ENCODE assay signal across 25 cellular contexts in genomic region chr6:18447552-18447951, GRCh38.
"Had no signal": no experiment of that assay in that cellular context is flagged by ENCODE, and none has a peak within 500 bp of the region (broad histone marks: within the 10 kb centered on the region; RNA-seq: fewer than 3 reads in every experiment).

No MANE protein-coding gene starts in this region.

- ATAC-seq: esophagus mucosa; naive thymus-derived CD8-positive, alpha-beta T cell; stimulated activated naive CD8-positive, alpha-beta T cell treated with anti-CD3 and anti-CD28 coated beads, Interleukin-15, amount 100 ng/mL, for 72 hours had no signal

- DNase-seq: central memory CD4-positive, alpha-beta T cell; colonic mucosa; effector CD8-positive, alpha-beta T cell; endodermal cell; head of caudate nucleus; kidney; mammary epithelial cell; mesendoderm; midbrain; naive thymus-derived CD8-positive, alpha-beta T cell; nephron progenitor cell; occipital lobe; ovary; right lobe of liver; small intestine; stimulated activated CD4-positive, alpha-beta T cell treated with anti-CD3 and anti-CD28 coated beads, Interleukin-15, amount 100 ng/mL, for 24 hours; stimulated activated CD4-positive, alpha-beta T cell treated with anti-CD3 and anti-CD28 coated beads, Interleukin-4, amount 100 ng/mL, for 1 hour; stimulated activated CD8-positive, alpha-beta memory T cell treated with anti-CD3 and anti-CD28 coated beads, Interleukin-4, amount 100 ng/mL, for 48 hours; stimulated activated naive CD4-positive, alpha-beta T cell; stimulated activated naive CD8-positive, alpha-beta T cell treated with anti-CD3 and anti-CD28 coated beads, Interleukin-15, amount 100 ng/mL, for 72 hours; thyroid gland; trophoblast cell had no signal

- H3K4me3 ChIP-seq: colonic mucosa, ovary, right lobe of liver, thyroid gland had no signal

- H3K36me3 ChIP-seq: colonic mucosa, ovary, right lobe of liver, thyroid gland had no signal

- H3K27ac ChIP-seq: colonic mucosa, epithelial cell of prostate, ovary had no signal

- H3K27me3 ChIP-seq: colonic mucosa, ovary, right lobe of liver, thyroid gland had no signal

- FAIRE-seq: frontal cortex, kidney, small intestine had no signal

- H3K9me3 ChIP-seq: colonic mucosa, ovary, right lobe of liver, thyroid gland had no signal

- H3K4me1 ChIP-seq: colonic mucosa, right lobe of liver had no signal
